14 cellular contexts compared by ENCODE assay signal in genomic region chr11:85821636-85822035, GRCh38. TPM values are rescaled to one million over a fixed set of nuclear protein-coding genes. Genes with fewer than 3 reads are reported as not detected.
DNase-seq lines count a peak whose midpoint lies in the region; ATAC-seq, FAIRE-seq and TF ChIP-seq lines count a peak whose summit lies in the region.
"Had no signal": no experiment of that assay in that cellular context is flagged by ENCODE, and none has a peak within 500 bp of the region (broad histone marks: within the 10 kb centered on the region; RNA-seq: fewer than 3 reads in every experiment).

No MANE protein-coding gene starts in this region.

- POLR2A ChIA-PET in naive thymus-derived CD4-positive, alpha-beta T cell (lab: Charles Lee): interaction anchor here (0.6 to 2.4 kb wide), 4 partner anchors 9 to 478 kb away, joined by 3 to 8 read pairs (median 4); no protein-coding TSS in a partner anchor

- H3K4me3 Mint-ChIP-seq in naive thymus-derived CD4-positive, alpha-beta T cell: peak overlapping the region in 2 of 10 donors; percentile 27 to 42
- H3K4me3 Mint-ChIP-seq: brain had no signal

- H3K36me3 Mint-ChIP-seq in naive thymus-derived CD4-positive, alpha-beta T cell: peaks cover 0 to 11% (median 0%) of the 10 kb centered on the region in 5 donors
- H3K36me3 Mint-ChIP-seq: brain had no signal

- DNase-seq in DMS53 (lab: John Stamatoyannopoulos, UW) (peak; percentile 68), LNCaP clone FGC (ENCODE audit: low read depth) (peak; percentile 64), bronchial epithelial cell (ENCODE audit: low read depth) (peak; percentile 86), GM19240 (ENCODE audit: insufficient read length, low spot score) (no peak)
- no peak for DNase-seq in naive thymus-derived CD4-positive, alpha-beta T cell
- no peak for DNase-seq in activated effector memory CD4-positive, alpha-beta T cell treated with anti-CD3 and anti-CD28 coated beads, Interleukin-2, amount 50 U/mL, for 16 hours
- DNase-seq: COR-L47, GOT3, NCI-H345, right lobe of liver, testis had no signal

- no peak for ATAC-seq in naive thymus-derived CD4-positive, alpha-beta T cell
- no peak for ATAC-seq in GM18520 (IDR thresholded peaks at IDR 0.05; ENCODE audit: unreplicated experiment)

- no peak overlapping the region for H3K27ac ChIP-seq in naive thymus-derived CD4-positive, alpha-beta T cell (ENCODE audit: low read depth, low read length)
- H3K27ac ChIP-seq: right lobe of liver, testis had no signal

- H3K4me1 ChIP-seq in naive thymus-derived CD4-positive, alpha-beta T cell (ENCODE audit: control insufficient read depth in 2 of 2, insufficient read depth in 2 of 2, low read length in 2 of 2): peaks cover 39 to 44% of the 10 kb centered on the region in 2 donors
- H3K4me1 ChIP-seq: right lobe of liver, testis had no signal

- CTCF ChIA-PET in naive thymus-derived CD4-positive, alpha-beta T cell (lab: Charles Lee): interaction anchor here (0.7 kb wide), 1 partner anchor 123 kb away, joined by 3 read pairs; no protein-coding TSS in a partner anchor

- FAIRE-seq in bronchial epithelial cell (lab: Jason Lieb, UNC): no peak
- FAIRE-seq: endometrium had no signal

- no peaks in the 10 kb centered on the region for H3K36me3 ChIP-seq in bronchial epithelial cell (ENCODE audit: control insufficient read depth, insufficient read depth, low read length)
- no peaks in the 10 kb centered on the region for H3K36me3 ChIP-seq in naive thymus-derived CD4-positive, alpha-beta T cell (ENCODE audit: control insufficient read depth in 2 of 3, insufficient read depth in 3 of 3, low read length in 3 of 3)
- H3K36me3 ChIP-seq: right lobe of liver had no signal

- H3K4me1 Mint-ChIP-seq in naive thymus-derived CD4-positive, alpha-beta T cell: peaks cover 25 to 57% (median 55%) of the 10 kb centered on the region in 7 donors

- TF ChIP-seq CTCF in LNCaP clone FGC (IDR thresholded peaks at IDR 0.05; ENCODE audit: control insufficient read depth, extremely low read depth, insufficient read depth): no peak
- TF ChIP-seq CTCF in bronchial epithelial cell (IDR thresholded peaks at IDR 0.05; ENCODE audit: insufficient read depth, low read length, severe bottlenecking): no peak

- no peaks in the 10 kb centered on the region for H3K27me3 Mint-ChIP-seq in naive thymus-derived CD4-positive, alpha-beta T cell
- H3K27me3 Mint-ChIP-seq: brain had no signal

- H3K27ac Mint-ChIP-seq in naive thymus-derived CD4-positive, alpha-beta T cell: peak overlapping the region in 6 of 9 donors; percentile 1 to 100 (median 91)
- H3K27ac Mint-ChIP-seq: brain had no signal

- H3K9me3 Mint-ChIP-seq in naive thymus-derived CD4-positive, alpha-beta T cell: no peaks in the 10 kb centered on the region
- H3K9me3 Mint-ChIP-seq: brain had no signal

- H3K4me3 ChIP-seq in LNCaP clone FGC (ENCODE audit: low read depth, low read length) (no peak overlapping the region), bronchial epithelial cell (ENCODE audit: low read depth, low read length) (no peak overlapping the region)
- H3K4me3 ChIP-seq in naive thymus-derived CD4-positive, alpha-beta T cell (ENCODE audit: low read length): no peak overlapping the region
- H3K4me3 ChIP-seq: right lobe of liver, testis had no signal

- intact Hi-C loops in naive thymus-derived CD4-positive, alpha-beta T cell (cut with micrococcal nuclease): loop anchor here in 1 of 2 donors (2.0 to 10.0 kb wide), 2 partner anchors 193 to 983 kb away; partner anchors contain the start of genes PRSS23 and TMEM126B

- H3K9me3 ChIP-seq in naive thymus-derived CD4-positive, alpha-beta T cell (ENCODE audit: control insufficient read depth in 2 of 3, low read length in 3 of 3): no peaks in the 10 kb centered on the region
- H3K9me3 ChIP-seq: right lobe of liver, testis had no signal

- no peaks in the 10 kb centered on the region for H3K27me3 ChIP-seq in bronchial epithelial cell (ENCODE audit: control insufficient read depth, insufficient read depth, low read length)
- no peaks in the 10 kb centered on the region for H3K27me3 ChIP-seq in naive thymus-derived CD4-positive, alpha-beta T cell (ENCODE audit: control insufficient read depth in 2 of 2, insufficient read depth in 2 of 2, low read length in 2 of 2)
- H3K27me3 ChIP-seq: right lobe of liver, testis had no signal

RNA-seq across cellular contexts. Expression of gene SYTL2, which starts 10.7 kb away (rescaled TPM):
- total RNA-seq in bronchial epithelial cell: 5.6 and 8.2 TPM in 2 replicates
- total RNA-seq in naive thymus-derived CD4-positive, alpha-beta T cell: 10 to 100 TPM; 24.8 to 62.9 (median 27.5) TPM
- 10 to 100 TPM; 12.0 to 33.3 TPM for polyA plus RNA-seq in naive thymus-derived CD4-positive, alpha-beta T cell

RNA-seq across cellular contexts. Expression of gene CCDC83, which starts 33.5 kb away (rescaled TPM):
- total RNA-seq in bronchial epithelial cell: not detected in 2 replicates
- total RNA-seq in naive thymus-derived CD4-positive, alpha-beta T cell: not detected
- not detected for polyA plus RNA-seq in naive thymus-derived CD4-positive, alpha-beta T cell
- total RNA-seq: right lobe of liver had no signal

Comparison
In these comparisons a context has a peak if more than half of its experiments do, and no peak if none do; other contexts are left out.
1. DNase-seq: peak in DMS53 (single experiment), LNCaP clone FGC (single experiment) and bronchial epithelial cell (single experiment); none in naive thymus-derived CD4-positive, alpha-beta T cell (0 of 9), activated effector memory CD4-positive, alpha-beta T cell treated with anti-CD3 and anti-CD28 coated beads, Interleukin-2, amount 50 U/mL, for 16 hours (single experiment) and GM19240 (single experiment).